In genomic region chr9:21521448-21521847, GRCh38 we compare ENCODE assay signal across 34 cellular contexts. TPM values are rescaled to one million over a fixed set of nuclear protein-coding genes. Genes with fewer than 3 reads are reported as not detected.
"Had no signal": no experiment of that assay in that cellular context is flagged by ENCODE, and none has a peak within 500 bp of the region (broad histone marks: within the 10 kb centered on the region; RNA-seq: fewer than 3 reads in every experiment).

No MANE protein-coding gene starts in this region.

- H3K36me3 ChIP-seq: left lung, lower lobe of right lung, neural progenitor cell, neutrophil, suprapubic skin, thoracic aorta, tibial artery, upper lobe of right lung had no signal

- H3K4me1 ChIP-seq: left lung, lower lobe of right lung, neural progenitor cell, parathyroid adenoma, suprapubic skin, tibial artery, upper lobe of right lung had no signal

- ATAC-seq: left colon; left lung; lower lobe of right lung; natural killer cell; right cardiac atrium; sciatic nerve; stimulated activated effector memory CD8-positive, alpha-beta T cell treated with anti-CD3 and anti-CD28 coated beads, Interleukin-12 subunit alpha, Interleukin-12 subunit beta, amount 100 ng/mL, for 72 hours; upper lobe of right lung had no signal

- H3K27ac ChIP-seq: left lung, lower lobe of right lung, neural progenitor cell, neutrophil, parathyroid adenoma, skin epidermis, suprapubic skin, thoracic aorta, tibial artery, upper lobe of right lung had no signal

- H3K9me3 ChIP-seq: left lung, lower lobe of right lung, neutrophil, suprapubic skin, thoracic aorta, tibial artery, upper lobe of right lung had no signal

- H3K27me3 ChIP-seq: left lung, neural progenitor cell, suprapubic skin, tibial artery, upper lobe of right lung had no signal

- H3K79me2 ChIP-seq: parathyroid adenoma had no signal

- H2AFZ ChIP-seq: neural progenitor cell, parathyroid adenoma had no signal

- DNase-seq: hippocampal formation; left colon; left lung; lower lobe of right lung; mesendoderm; naive B cell; natural killer cell; nephron progenitor cell; occipital lobe; retina; right cardiac atrium; stimulated activated CD4-positive, alpha-beta T cell treated with anti-CD3 and anti-CD28 coated beads, Interleukin-12 subunit alpha, Interleukin-12 subunit beta, amount 100 ng/mL, for 4 hours; stimulated activated CD4-positive, alpha-beta T cell treated with anti-CD3 and anti-CD28 coated beads, Interleukin-15, amount 100 ng/mL, for 24 hours; stimulated activated CD4-positive, alpha-beta T cell treated with anti-CD3 and anti-CD28 coated beads, Interleukin-2, amount 100 ng/mL, for 24 hours; stimulated activated CD4-positive, alpha-beta T cell treated with anti-CD3 and anti-CD28 coated beads, Interleukin-4, amount 100 ng/mL, for 24 hours; stimulated activated naive CD4-positive, alpha-beta T cell; tibial artery; trophoblast cell; upper lobe of right lung had no signal

- FAIRE-seq: keratinocyte, urothelium cell line had no signal

- H3K4me2 ChIP-seq: neural progenitor cell had no signal

- H3K4me3 ChIP-seq: left lung, lower lobe of right lung, neural progenitor cell, skin epidermis, suprapubic skin, thoracic aorta, tibial artery, upper lobe of right lung had no signal

- H3K9ac ChIP-seq: neural progenitor cell, parathyroid adenoma had no signal

RNA-seq across cellular contexts. Expression of gene IFNE, which starts 39.3 kb away (rescaled TPM):
- total RNA-seq: left colon, left lung, liver, lower lobe of right lung, mononuclear cell, natural killer cell, occipital lobe, osteocyte, posterior vena cava, right cardiac atrium, sciatic nerve, subcutaneous adipose tissue, suprapubic skin, thoracic aorta, upper lobe of right lung had no signal
- polyA plus RNA-seq: liver, right cardiac atrium had no signal
